In the genomic region with DNA sequence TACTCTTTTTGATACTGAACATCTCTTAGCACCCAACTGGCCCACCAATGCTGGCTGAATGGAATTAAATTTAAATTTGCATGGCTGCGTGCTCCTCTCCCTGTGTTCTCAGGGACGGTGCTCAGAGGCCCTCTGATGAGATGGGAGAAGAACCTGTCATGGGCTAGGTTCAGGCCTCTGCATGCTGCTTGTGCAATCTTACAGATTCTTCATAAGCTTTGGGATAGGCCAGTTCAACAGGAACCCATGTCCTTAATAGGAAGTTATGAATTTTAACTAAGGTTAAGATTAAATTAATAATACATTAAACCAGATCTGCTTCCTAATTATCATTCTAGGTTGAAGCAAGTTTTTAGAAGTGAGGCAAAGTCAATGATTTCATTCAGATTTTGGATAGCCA, we compare ENCODE assay signal across 1 cellular context.
TF ChIP-seq lines count a peak whose summit lies in the region.

No MANE protein-coding gene starts in this region.

TF ChIP-seq in GM23338, 12 proteins besides CTCF, POLR2A, EP300 and RAD21 (continued from another document):
- TF ChIP-seq JUNB (IDR thresholded peaks at IDR 0.05; ENCODE audit: unreplicated experiment): no peak
- TF ChIP-seq ZNF114 (CRISPR knock-in tag; IDR thresholded peaks at IDR 0.05): no peak
- no peak for TF ChIP-seq STAT1 (IDR thresholded peaks at IDR 0.05; ENCODE audit: unreplicated experiment)
- TF ChIP-seq POLR2AphosphoS5 (IDR thresholded peaks at IDR 0.05; ENCODE audit: low read depth): no peak
- TF ChIP-seq EZH2phosphoT487 (IDR thresholded peaks at IDR 0.05; ENCODE audit: unreplicated experiment): no peak
